Comparison of ENCODE assay signal across 8 cellular contexts in genomic region chr4:931960-932712, GRCh38. TPM values are rescaled to one million over a fixed set of nuclear protein-coding genes. Genes with fewer than 3 reads are reported as not detected.
DNase-seq lines count a peak whose midpoint lies in the region; ATAC-seq and TF ChIP-seq lines count a peak whose summit lies in the region.

GAK (minus strand) TSS chr4:932316; CDS start chr4:932187, 129 bp downstream.
TMEM175 (plus strand) TSS chr4:932460; CDS start chr4:947740, 15,280 bp downstream.

- DNase-seq in NCI-H1694 treated with DMSO at 0.1 percent for 48 hours (lab: John Stamatoyannopoulos, UW): peak; percentile 55
- peak; percentile 97 to 98 (median 98) for DNase-seq in T-helper 17 cell
- peak; percentile 47 to 98 (median 89) for DNase-seq in amygdala (lab: John Stamatoyannopoulos, UW)
- peak; percentile 95 for DNase-seq in left ventricle myocardium inferior
- DNase-seq in progenitor cell of endocrine pancreas (ENCODE audit: low spot score, unreplicated experiment): peak; percentile 95
- DNase-seq in upper lobe of right lung: peak; percentile 99

- H3K27me3 ChIP-seq in left ventricle myocardium inferior (ENCODE audit: low read depth) (no peaks in the 10 kb centered on the region), upper lobe of right lung (no peaks in the 10 kb centered on the region)

- H3K4me1 Mint-ChIP-seq in T-helper 17 cell (peaks cover 38% of the 10 kb centered on the region), progenitor cell of endocrine pancreas (ENCODE audit: low read depth) (peaks cover 30% of the 10 kb centered on the region)

- intact Hi-C loops in left ventricle myocardium inferior (cut with micrococcal nuclease): no loop called here
- intact Hi-C loops in upper lobe of right lung (cut with DNase I): no loop called here

- H3K36me3 Mint-ChIP-seq in T-helper 17 cell (ENCODE audit: low read depth) (no peaks in the 10 kb centered on the region), progenitor cell of endocrine pancreas (ENCODE audit: insufficient read depth) (no peaks in the 10 kb centered on the region)

- H3K27ac ChIP-seq in left ventricle myocardium inferior (replicated peaks) (peak within 1 kb of the TSS; percentile 93), upper lobe of right lung (peak within 1 kb of the TSS; percentile 96)

- H3K4me3 Mint-ChIP-seq in T-helper 17 cell (peak within 1 kb of the TSS; percentile 96), progenitor cell of endocrine pancreas (ENCODE audit: low read depth) (peak within 1 kb of the TSS; percentile 97)

- H3K27me3 Mint-ChIP-seq in T-helper 17 cell (no peaks in the 10 kb centered on the region), progenitor cell of endocrine pancreas (no peaks in the 10 kb centered on the region)

- H3K9me3 ChIP-seq in T-helper 17 cell (ENCODE audit: control insufficient read depth, low read length, poor library complexity, severe bottlenecking) (no peaks in the 10 kb centered on the region), left ventricle myocardium inferior (replicated peaks) (no peaks in the 10 kb centered on the region), upper lobe of right lung (no peaks in the 10 kb centered on the region)

- H3K4me3 ChIP-seq in left ventricle myocardium inferior (peak within 1 kb of the TSS; percentile 99), upper lobe of right lung (peak within 1 kb of the TSS; percentile 100)

- peaks cover 59% of the 10 kb centered on the region for H3K4me1 ChIP-seq in left ventricle myocardium inferior
- peaks cover 30% of the 10 kb centered on the region for H3K4me1 ChIP-seq in upper lobe of right lung

- no peaks in the 10 kb centered on the region for H3K9me3 Mint-ChIP-seq in progenitor cell of endocrine pancreas (ENCODE audit: low read depth)

- peak within 1 kb of the TSS; percentile 96 for H3K27ac Mint-ChIP-seq in T-helper 17 cell
- peak within 1 kb of the TSS; percentile 97 for H3K27ac Mint-ChIP-seq in progenitor cell of endocrine pancreas

- H3K36me3 ChIP-seq in left ventricle myocardium inferior (no peaks in the 10 kb centered on the region), upper lobe of right lung (no peaks in the 10 kb centered on the region)

- ATAC-seq in GM18499 (IDR thresholded peaks at IDR 0.05; ENCODE audit: insufficient read depth, unreplicated experiment) (peak; percentile 38), HG02938 (IDR thresholded peaks at IDR 0.05; ENCODE audit: unreplicated experiment) (peak; percentile 78), T-helper 17 cell (peak; percentile 93), upper lobe of right lung (peak; percentile 98)

- peak; percentile 28 for TF ChIP-seq CTCF in left ventricle myocardium inferior (IDR thresholded peaks at IDR 0.05; ENCODE audit: borderline replicate concordance)
- TF ChIP-seq CTCF in progenitor cell of endocrine pancreas (IDR thresholded peaks at IDR 0.05; ENCODE audit: unreplicated experiment): no peak
- no peak for TF ChIP-seq CTCF in upper lobe of right lung (IDR thresholded peaks at IDR 0.05)

RNA-seq across cellular contexts. Expression of gene GAK, which starts in this region (rescaled TPM):
- total RNA-seq in T-helper 17 cell: 100 to 1,000 TPM; 192 to 215 TPM
- 25.1 TPM for total RNA-seq in left ventricle myocardium inferior
- 116 and 119 TPM in 2 replicates for total RNA-seq in progenitor cell of endocrine pancreas
- 138 TPM for total RNA-seq in upper lobe of right lung

RNA-seq across cellular contexts. Expression of gene TMEM175, which starts in this region (rescaled TPM):
- 10 to 100 TPM; 36.9 to 43.6 TPM for total RNA-seq in T-helper 17 cell
- total RNA-seq in left ventricle myocardium inferior: 20.3 TPM
- total RNA-seq in progenitor cell of endocrine pancreas: 29.1 and 30.6 TPM in 2 replicates
- total RNA-seq in upper lobe of right lung: 42.4 TPM

Comparison
In these comparisons a context has a peak if more than half of its experiments do, and no peak if none do; other contexts are left out.
1. Peak in every context shown above with its lines: DNase-seq, ATAC-seq, H3K4me3 ChIP-seq and H3K27ac ChIP-seq.
2. ATAC-seq: peak in every context shown above with its lines; median percentile 98 in upper lobe of right lung; 93 in T-helper 17 cell; 78 in HG02938; 38 in GM18499.